ENCODE assay signal across 20 cellular contexts in the genomic region with DNA sequence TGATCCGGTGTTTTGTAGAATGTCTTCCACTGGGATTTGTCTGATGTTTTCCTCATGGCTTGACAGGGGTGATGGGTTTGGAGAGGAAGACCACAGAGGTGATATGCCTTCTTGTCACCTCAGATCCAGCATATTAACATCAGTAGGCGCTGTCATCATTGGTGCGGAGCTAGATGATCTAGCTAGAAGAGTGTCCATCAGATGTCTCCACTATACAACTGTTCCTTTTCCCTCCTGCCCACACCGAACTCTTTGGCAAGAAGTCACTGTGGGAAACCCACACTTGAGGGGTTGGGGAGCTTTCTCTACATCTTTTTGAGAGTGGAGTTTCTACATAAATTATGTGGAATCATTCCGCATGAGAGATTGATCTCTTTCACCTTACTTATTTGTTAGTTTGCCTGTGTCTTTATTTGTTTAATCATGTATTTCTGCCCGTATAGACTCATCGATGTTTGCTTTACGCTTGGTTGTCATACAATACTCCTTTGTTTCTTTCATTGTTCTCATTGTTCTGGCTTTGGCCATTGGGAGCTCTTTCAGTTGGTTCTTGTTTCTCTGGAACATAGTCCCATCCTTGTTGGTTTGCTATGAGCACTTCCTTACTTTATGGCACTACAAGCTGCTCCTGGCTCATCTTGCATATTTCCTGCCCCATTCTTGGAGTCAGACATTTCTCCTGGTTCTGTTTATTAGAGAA.
"Had no signal": no experiment of that assay in that cellular context is flagged by ENCODE, and none has a peak within 500 bp of the region (broad histone marks: within the 10 kb centered on the region; RNA-seq: fewer than 3 reads in every experiment).

No MANE protein-coding gene starts in this region.

- H3K9me3 Mint-ChIP-seq: activated CD4-positive, alpha-beta T cell treated with anti-CD3 and anti-CD28 coated beads, Interleukin-2, amount 10 ng/mL, durations not matched to agents 24 days and 14 days had no signal

- H3K27ac Mint-ChIP-seq: activated CD4-positive, alpha-beta T cell treated with anti-CD3 and anti-CD28 coated beads, Interleukin-2, amount 10 ng/mL, durations not matched to agents 24 days and 14 days; activated CD8-positive, alpha-beta T cell treated with anti-CD3 and anti-CD28 coated beads for 36 hours; activated naive CD4-positive, alpha-beta T cell treated with anti-CD3 and anti-CD28 coated beads, Interleukin-2, amount 50 U/mL, for 24 hours; naive B cell; neural progenitor cell; progenitor cell of endocrine pancreas had no signal

- H3K4me3 ChIP-seq: neural progenitor cell, spleen had no signal

- H3K36me3 ChIP-seq: neural progenitor cell, spleen had no signal

- H3K4me3 Mint-ChIP-seq: activated CD4-positive, alpha-beta T cell treated with anti-CD3 and anti-CD28 coated beads, Interleukin-2, amount 10 ng/mL, durations not matched to agents 24 days and 14 days; activated CD8-positive, alpha-beta T cell treated with anti-CD3 and anti-CD28 coated beads for 36 hours; activated naive CD4-positive, alpha-beta T cell treated with anti-CD3 and anti-CD28 coated beads, Interleukin-2, amount 50 U/mL, for 24 hours; brain; naive B cell; neural progenitor cell had no signal

- H3K4me1 Mint-ChIP-seq: activated CD4-positive, alpha-beta T cell treated with anti-CD3 and anti-CD28 coated beads, Interleukin-2, amount 10 ng/mL, durations not matched to agents 24 days and 14 days; activated naive CD4-positive, alpha-beta T cell treated with anti-CD3 and anti-CD28 coated beads, Interleukin-2, amount 50 U/mL, for 24 hours; naive B cell; neural progenitor cell had no signal

- H3K36me3 Mint-ChIP-seq: activated naive CD4-positive, alpha-beta T cell treated with anti-CD3 and anti-CD28 coated beads, Interleukin-2, amount 50 U/mL, for 24 hours; brain; naive B cell; neural progenitor cell had no signal

- H3K27me3 ChIP-seq: neural progenitor cell had no signal

- ATAC-seq: activated CD4-positive, CD25-positive, alpha-beta regulatory T cell treated with anti-CD3 and anti-CD28 coated beads, Interleukin-2, amount 50 U/mL, for 24 hours; activated CD8-positive, alpha-beta T cell treated with anti-CD3 and anti-CD28 coated beads for 36 hours had no signal

- DNase-seq: activated CD4-positive, alpha-beta T cell treated with anti-CD3 and anti-CD28 coated beads, Interleukin-2, amount 10 ng/mL, durations not matched to agents 24 days and 14 days; activated CD8-positive, alpha-beta T cell treated with anti-CD3 and anti-CD28 coated beads for 36 hours; activated gamma-delta T cell treated with Interleukin-2 at 50 U/mL for 16 hours; activated T-cell treated with anti-CD3 and anti-CD28 coated beads, Interleukin-2, amount 50 U/mL, for 1 hour; dermis blood vessel endothelial cell; effector memory CD4-positive, alpha-beta T cell; foreskin melanocyte; mesendoderm; naive B cell; spleen; stimulated activated CD4-positive, alpha-beta T cell treated with anti-CD3 and anti-CD28 coated beads, Interleukin-4, amount 100 ng/mL, for 1 hour; stimulated activated naive CD4-positive, alpha-beta T cell; T-helper 2 cell; trophoblast cell had no signal

- H3K27me3 Mint-ChIP-seq: activated CD4-positive, alpha-beta T cell treated with anti-CD3 and anti-CD28 coated beads, Interleukin-2, amount 10 ng/mL, durations not matched to agents 24 days and 14 days had no signal

- H3K27ac ChIP-seq: neural progenitor cell, spleen, VCaP had no signal

- H3K4me1 ChIP-seq: neural progenitor cell, spleen had no signal
